In the genomic region with DNA sequence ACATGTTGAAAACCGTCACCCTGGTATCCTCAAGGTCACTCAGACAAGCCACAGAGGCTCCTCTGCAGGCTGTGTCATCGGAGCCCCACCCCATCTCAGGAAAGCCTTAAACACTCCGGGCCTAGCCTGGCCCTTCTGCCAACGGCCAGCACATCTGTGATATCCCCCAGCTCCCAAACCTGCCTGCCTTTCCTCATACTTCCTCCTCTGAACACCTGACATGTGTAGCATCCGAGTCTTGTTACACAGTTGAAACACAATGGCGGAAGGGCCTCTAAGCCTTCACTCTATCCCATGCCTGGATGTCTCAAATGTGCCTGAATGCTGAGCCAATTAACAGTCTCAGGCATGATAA, we compare ENCODE assay signal across 8 cellular contexts.
"Had no signal": no experiment of that assay in that cellular context is flagged by ENCODE, and none has a peak within 500 bp of the region (broad histone marks: within the 10 kb centered on the region; RNA-seq: fewer than 3 reads in every experiment).

No MANE protein-coding gene starts in this region.

- H3K27me3 Mint-ChIP-seq: stimulated activated naive CD8-positive, alpha-beta T cell treated with anti-CD3 and anti-CD28 coated beads, Interleukin-15, amount 100 ng/mL, for 72 hours had no signal

- H3K9me3 Mint-ChIP-seq: nephron had no signal

- H3K36me3 ChIP-seq: breast epithelium, gastrocnemius medialis, thoracic aorta had no signal

- H3K9me3 ChIP-seq: breast epithelium, gastrocnemius medialis, thoracic aorta had no signal

- DNase-seq: gastrocnemius medialis, nucleus accumbens, right cardiac atrium had no signal

- ATAC-seq: gastrocnemius medialis had no signal

- H3K4me1 ChIP-seq: breast epithelium, gastrocnemius medialis had no signal

- H3K4me3 Mint-ChIP-seq: activated T-helper 1 cell treated with anti-CD3 and anti-CD28 coated beads, Interleukin-12 subunit alpha, Interleukin-12 subunit beta, Interleukin-2, Interleukin-4 antibody, amounts not matched to agents 30 ng/mL and 10 ng/mL and 1 ng/mL, durations not matched to agents 14 hours and 24 hours and 36 hours; nephron; stimulated activated naive CD8-positive, alpha-beta T cell treated with anti-CD3 and anti-CD28 coated beads, Interleukin-15, amount 100 ng/mL, for 72 hours had no signal

- H3K27me3 ChIP-seq: breast epithelium, gastrocnemius medialis had no signal

- H3K4me3 ChIP-seq: breast epithelium, gastrocnemius medialis, thoracic aorta had no signal
